Comparison of ENCODE assay signal across 15 cellular contexts in the genomic region with DNA sequence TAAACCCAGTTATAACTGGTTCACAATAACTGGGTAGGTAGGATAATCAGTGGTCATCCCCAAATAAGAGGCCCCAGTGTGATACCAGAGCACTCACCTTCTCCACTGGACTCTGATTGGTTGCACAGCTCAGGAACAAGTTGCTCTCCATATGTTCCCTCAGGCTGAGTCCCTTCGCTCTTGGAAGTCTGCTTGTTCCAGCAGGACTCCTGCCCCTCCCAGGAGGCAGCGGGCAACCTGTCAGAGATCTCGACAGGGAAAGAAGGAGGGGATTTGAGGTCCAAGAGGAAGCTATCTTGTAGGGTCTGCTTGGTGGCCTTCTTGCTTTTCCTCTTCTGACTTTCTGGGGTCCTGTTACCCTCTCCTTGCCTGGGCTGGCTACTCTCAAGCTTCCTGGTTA. TPM values are rescaled to one million over a fixed set of nuclear protein-coding genes. Genes with fewer than 3 reads are reported as not detected.
DNase-seq lines count a peak whose midpoint lies in the region; ATAC-seq and TF ChIP-seq lines count a peak whose summit lies in the region.
"Had no signal": no experiment of that assay in that cellular context is flagged by ENCODE, and none has a peak within 500 bp of the region (broad histone marks: within the 10 kb centered on the region; RNA-seq: fewer than 3 reads in every experiment).

No MANE protein-coding gene starts in this region.

- no peak for ATAC-seq in right cardiac atrium
- ATAC-seq: heart right ventricle had no signal

- H3K4me3 Mint-ChIP-seq in HFFc6 (no peak overlapping the region), chondrocyte (ENCODE audit: unreplicated experiment) (no peak overlapping the region), progenitor cell of endocrine pancreas (ENCODE audit: low read depth) (no peak overlapping the region)
- H3K4me3 Mint-ChIP-seq: activated CD4-positive, alpha-beta memory T cell treated with anti-CD3 and anti-CD28 coated beads, Interleukin-2, amount 10 ng/mL, durations not matched to agents 7 days and 5 days had no signal

- WGBS in right cardiac atrium: 96% methylated on average over 3 of the region's 3 CpGs

- H3K9ac ChIP-seq in skeletal muscle satellite cell (ENCODE audit: low read depth, low read length): peak overlapping the region; percentile 19

- peaks cover 8% of the 10 kb centered on the region; the same call in 1 of the 2 replicates for H3K9me3 Mint-ChIP-seq in HFFc6
- H3K9me3 Mint-ChIP-seq in chondrocyte (ENCODE audit: low read depth): peaks cover 9% of the 10 kb centered on the region
- peaks cover 7% of the 10 kb centered on the region for H3K9me3 Mint-ChIP-seq in progenitor cell of endocrine pancreas (ENCODE audit: low read depth)

- intact Hi-C loops in right cardiac atrium (cut with DNase I): no loop called here

- H3K27me3 Mint-ChIP-seq in HFFc6 (ENCODE audit: insufficient read depth): peaks cover 1% of the 10 kb centered on the region
- no peaks in the 10 kb centered on the region for H3K27me3 Mint-ChIP-seq in chondrocyte (ENCODE audit: low read depth)
- H3K27me3 Mint-ChIP-seq in progenitor cell of endocrine pancreas: no peaks in the 10 kb centered on the region

- peaks cover 77% of the 10 kb centered on the region for H3K4me1 Mint-ChIP-seq in HFFc6 (ENCODE audit: low read depth)
- peaks cover 43% of the 10 kb centered on the region for H3K4me1 Mint-ChIP-seq in chondrocyte (ENCODE audit: low read depth)
- H3K4me1 Mint-ChIP-seq in progenitor cell of endocrine pancreas (ENCODE audit: low read depth): no peaks in the 10 kb centered on the region

- no peaks in the 10 kb centered on the region for H3K9me3 ChIP-seq in skeletal muscle satellite cell (replicated peaks; ENCODE audit: low read length)
- no peaks in the 10 kb centered on the region for H3K9me3 ChIP-seq in right cardiac atrium (ENCODE audit: control insufficient read depth, low read length)

- no peaks in the 10 kb centered on the region for H3K36me3 ChIP-seq in skeletal muscle satellite cell (ENCODE audit: insufficient read depth, low read length)
- H3K36me3 ChIP-seq: heart right ventricle had no signal

- peak overlapping the region; percentile 51 for H3K4me2 ChIP-seq in skeletal muscle satellite cell (ENCODE audit: low read length)

- no peaks in the 10 kb centered on the region for H3K27me3 ChIP-seq in skeletal muscle satellite cell (ENCODE audit: control insufficient read depth, insufficient read depth, low read length)
- no peaks in the 10 kb centered on the region for H3K27me3 ChIP-seq in right cardiac atrium (ENCODE audit: control insufficient read depth, insufficient read depth)
- H3K27me3 ChIP-seq: heart right ventricle had no signal

- H3K4me3 ChIP-seq in GM12864 (ENCODE audit: low read depth, low read length) (peak overlapping the region; percentile 82), skeletal muscle satellite cell (ENCODE audit: low read length) (no peak overlapping the region), right cardiac atrium (ENCODE audit: low read length) (no peak overlapping the region)
- H3K4me3 ChIP-seq: heart right ventricle, SK-N-MC had no signal

- DNase-seq in GM12864 (ENCODE audit: low read depth): no peak
- DNase-seq in HFFc6: no peak
- DNase-seq in chondrocyte (ENCODE audit: low spot score): no peak
- no peak for DNase-seq in progenitor cell of endocrine pancreas (ENCODE audit: low spot score, unreplicated experiment)
- no peak for DNase-seq in SW 1271 (lab: John Stamatoyannopoulos, UW)
- no peak for DNase-seq in AG08395 (ENCODE audit: low spot score)
- no peak for DNase-seq in right cardiac atrium
- DNase-seq: activated CD4-positive, alpha-beta memory T cell treated with anti-CD3 and anti-CD28 coated beads, Interleukin-2, amount 10 ng/mL, durations not matched to agents 7 days and 5 days; heart right ventricle; Kasumi-1; NCI-H1417; NCI-H345; stimulated activated CD4-positive, alpha-beta T cell treated with anti-CD3 and anti-CD28 coated beads, Interleukin-1b, Interleukin-23, amount 100 ng/mL, for 48 hours had no signal

- H3K36me3 Mint-ChIP-seq in HFFc6 (ENCODE audit: low read depth): peaks cover 20% of the 10 kb centered on the region
- peaks cover 8% of the 10 kb centered on the region for H3K36me3 Mint-ChIP-seq in chondrocyte (ENCODE audit: low read depth)
- H3K36me3 Mint-ChIP-seq in progenitor cell of endocrine pancreas (ENCODE audit: insufficient read depth): peaks cover 2% of the 10 kb centered on the region

- H3K27ac ChIP-seq in right cardiac atrium (ENCODE audit: low read length): no peak overlapping the region
- H3K27ac ChIP-seq: heart right ventricle had no signal

- H3K27ac Mint-ChIP-seq in HFFc6 (peak overlapping the region; percentile 88), chondrocyte (ENCODE audit: unreplicated experiment) (peak overlapping the region; percentile 84), progenitor cell of endocrine pancreas (no peak overlapping the region)
- H3K27ac Mint-ChIP-seq: activated CD4-positive, alpha-beta memory T cell treated with anti-CD3 and anti-CD28 coated beads, Interleukin-2, amount 10 ng/mL, durations not matched to agents 7 days and 5 days had no signal

- TF ChIP-seq CTCF in GM12864 (IDR thresholded peaks at IDR 0.05; ENCODE audit: low read depth, low read length, missing control alignments) (no peak), HFFc6 (IDR thresholded peaks at IDR 0.05) (no peak), chondrocyte (IDR thresholded peaks at IDR 0.05) (no peak), progenitor cell of endocrine pancreas (IDR thresholded peaks at IDR 0.05; ENCODE audit: unreplicated experiment) (no peak)

- peaks cover 42% of the 10 kb centered on the region for H3K4me1 ChIP-seq in skeletal muscle satellite cell (ENCODE audit: control insufficient read depth, insufficient read depth, low read length)
- H3K4me1 ChIP-seq in right cardiac atrium (ENCODE audit: control insufficient read depth, insufficient read depth, low read length): no peaks in the 10 kb centered on the region

RNA-seq across cellular contexts. Expression of gene HEG1, which starts 51.6 kb away (rescaled TPM):
- 100 to 1,000 TPM in 4 of 6 experiments, 10 to 100 TPM in 2; 88.6 to 126 (median 105) TPM for total RNA-seq in HFFc6 (2021; fragmentation: NEBNext Ultra II Directional; extraction: Animal tissue kit (Norgen Biotek cat#: 25700))
- 69.6 to 107 TPM (median 70.4 TPM) in 3 replicates for total RNA-seq in chondrocyte
- total RNA-seq in skeletal muscle satellite cell (2012; rRNA removed): 12.4 and 21.6 TPM in 2 replicates
- total RNA-seq in progenitor cell of endocrine pancreas: 4.1 and 7.2 TPM in 2 replicates
- total RNA-seq in right cardiac atrium: 100 to 1,000 TPM; 130 to 193 (median 151) TPM
- polyA plus RNA-seq in right cardiac atrium: 42.3 TPM
